In genomic region chr10:102024799-102025198, GRCh38 we compare ENCODE assay signal across 12 cellular contexts.
"Had no signal": no experiment of that assay in that cellular context is flagged by ENCODE, and none has a peak within 500 bp of the region (broad histone marks: within the 10 kb centered on the region; RNA-seq: fewer than 3 reads in every experiment).

No MANE protein-coding gene starts in this region.

- ATAC-seq: activated CD4-positive, alpha-beta T cell treated with anti-CD3 and anti-CD28 coated beads for 36 hours had no signal

- DNase-seq: activated CD4-positive, alpha-beta memory T cell treated with anti-CD3 and anti-CD28 coated beads, Interleukin-2, amount 10 ng/mL, durations not matched to agents 7 days and 5 days; activated CD4-positive, alpha-beta T cell treated with anti-CD3 and anti-CD28 coated beads for 36 hours; activated gamma-delta T cell treated with Interleukin-2 at 50 U/mL for 16 hours; activated T-cell treated with anti-CD3 and anti-CD28 coated beads, Interleukin-2, amount 50 U/mL, for 48 hours; aorta; glutamatergic neuron; immature natural killer cell; ovary; stimulated activated CD4-positive, alpha-beta T cell treated with anti-CD3 and anti-CD28 coated beads, Interleukin-4, amount 100 ng/mL, for 1 hour; stomach; uterus; WERI-Rb-1 had no signal
